In the genomic region with DNA sequence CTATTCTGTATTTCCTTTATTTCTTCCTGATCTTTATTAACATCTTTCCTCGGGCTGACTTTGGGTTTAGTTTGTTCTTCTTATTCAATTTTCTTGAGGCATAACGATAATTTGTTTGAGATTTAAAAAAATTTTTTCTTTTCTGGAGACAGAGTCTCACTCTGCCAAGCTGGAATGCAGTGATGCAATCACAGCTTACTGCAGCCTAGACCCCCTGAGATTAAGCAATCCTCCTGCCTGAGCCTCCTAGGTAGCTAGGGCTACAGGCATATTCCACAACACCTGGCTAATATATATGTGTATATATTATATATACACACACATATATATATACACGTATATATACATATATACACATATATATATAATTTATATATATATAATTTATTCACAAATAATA, we compare ENCODE assay signal across 1 cellular context.
A peak's percentile ranks its signal among the peaks of the same experiment; 100 is the strongest.
TF ChIP-seq lines count a peak whose summit lies in the region.

No MANE protein-coding gene starts in this region.

TF ChIP-seq in HepG2, 621 proteins besides CTCF, POLR2A, EP300 and RAD21:
- TF ChIP-seq CEBPB (IDR thresholded peaks at IDR 0.05; ENCODE audit: borderline replicate concordance, low read depth, low read length) (peak; percentile 67; the same call in 1 of the 2 replicates), NR2F2 (IDR thresholded peaks at IDR 0.05; ENCODE audit: borderline replicate concordance, low read depth) (no peak)
